ENCODE assay signal across 15 cellular contexts in genomic region chr14:56129941-56130340, GRCh38. TPM values are rescaled to one million over a fixed set of nuclear protein-coding genes. Genes with fewer than 3 reads are reported as not detected.
DNase-seq lines count a peak whose midpoint lies in the region; ATAC-seq and TF ChIP-seq lines count a peak whose summit lies in the region.
"Had no signal": no experiment of that assay in that cellular context is flagged by ENCODE, and none has a peak within 500 bp of the region (broad histone marks: within the 10 kb centered on the region; RNA-seq: fewer than 3 reads in every experiment).

No MANE protein-coding gene starts in this region.

- H3K36me3 Mint-ChIP-seq in glutamatergic neuron (ENCODE audit: unreplicated experiment) = no peaks in the 10 kb centered on the region
- H3K36me3 Mint-ChIP-seq in chondrocyte (ENCODE audit: low read depth) = no peaks in the 10 kb centered on the region

- H3K27ac Mint-ChIP-seq in glutamatergic neuron (ENCODE audit: unreplicated experiment) (peak overlapping the region; percentile 57), chondrocyte (ENCODE audit: unreplicated experiment) (no peak overlapping the region)
- H3K27ac Mint-ChIP-seq: activated naive CD8-positive, alpha-beta T cell treated with anti-CD3 and anti-CD28 coated beads for 36 hours; endodermal cell had no signal

- intact Hi-C loops in A673 (cut with micrococcal nuclease; ENCODE audit: unreplicated experiment) (no loop called here), left colon (cut with DNase I, micrococcal nuclease) (no loop called here)

- DNase-seq in A673 (ENCODE audit: low spot score) (peak; percentile 19), SK-N-DZ (ENCODE audit: low spot score) (peak; percentile 68), glutamatergic neuron (no peak), HK-2 (ENCODE audit: unreplicated experiment) (no peak), chondrocyte (ENCODE audit: low spot score) (no peak), left colon (no peak)
- DNase-seq: activated naive CD8-positive, alpha-beta T cell treated with anti-CD3 and anti-CD28 coated beads for 36 hours; endodermal cell; NCI-H2107 had no signal

- ATAC-seq in left colon (no peak), HG02763 (IDR thresholded peaks at IDR 0.05; ENCODE audit: unreplicated experiment) (no peak)
- ATAC-seq: HCT116, SK-N-SH treated with all-trans-retinoic acid at 6 μM for 48 hours had no signal

- H3K27me3 Mint-ChIP-seq in glutamatergic neuron (ENCODE audit: unreplicated experiment) (peaks cover 5% of the 10 kb centered on the region), chondrocyte (ENCODE audit: low read depth) (no peaks in the 10 kb centered on the region)

- H3K9me3 ChIP-seq in A673 (ENCODE audit: low read depth, low read length, poor library complexity, severe bottlenecking) (no peaks in the 10 kb centered on the region), HEK293 (ENCODE audit: control insufficient read depth, insufficient read depth, low read depth, low read length) (no peaks in the 10 kb centered on the region)

- H3K27ac ChIP-seq in A673 (ENCODE audit: low read depth, low read length, poor library complexity, severe bottlenecking) = no peak overlapping the region
- H3K27ac ChIP-seq in HEK293 (ENCODE audit: extremely low read depth, low read depth, low read length) = no peak overlapping the region
- H3K27ac ChIP-seq: cardiac muscle cell, parathyroid adenoma had no signal

- H3K9me3 Mint-ChIP-seq in glutamatergic neuron (ENCODE audit: unreplicated experiment) (peaks cover 5% of the 10 kb centered on the region), chondrocyte (ENCODE audit: low read depth) (no peaks in the 10 kb centered on the region)
- H3K9me3 Mint-ChIP-seq: activated naive CD8-positive, alpha-beta T cell treated with anti-CD3 and anti-CD28 coated beads for 36 hours; endodermal cell had no signal

- BruUV-seq in A673 (replicated peaks; lab: Mats Ljungman, UMichigan) = no TSS peak

- POLR2A ChIA-PET in A673 (lab: Charles Lee; ENCODE audit: low non-redundant PET) (no interaction called here), HEK293 (lab: Yijun Ruan, JAX) (no interaction called here)

- H3K4me1 ChIP-seq in A673 (ENCODE audit: insufficient read depth, low read length, poor library complexity, severe bottlenecking) (peaks cover 15% of the 10 kb centered on the region), HEK293 (ENCODE audit: control insufficient read depth, insufficient read depth, low read length) (peaks cover 57% of the 10 kb centered on the region)
- H3K4me1 ChIP-seq: parathyroid adenoma had no signal

- peaks cover 81% of the 10 kb centered on the region for H3K4me1 Mint-ChIP-seq in glutamatergic neuron (ENCODE audit: low read depth, unreplicated experiment)
- H3K4me1 Mint-ChIP-seq in chondrocyte (ENCODE audit: low read depth) = peaks cover 20% of the 10 kb centered on the region

- H3K27me3 ChIP-seq in A673 (replicated peaks; ENCODE audit: insufficient read depth, low read depth, low read length, poor library complexity) = no peaks in the 10 kb centered on the region

- H3K4me3 Mint-ChIP-seq in glutamatergic neuron (ENCODE audit: unreplicated experiment) (peak overlapping the region; percentile 68), chondrocyte (ENCODE audit: unreplicated experiment) (no peak overlapping the region)
- H3K4me3 Mint-ChIP-seq: activated naive CD8-positive, alpha-beta T cell treated with anti-CD3 and anti-CD28 coated beads for 36 hours; endodermal cell had no signal

- TF ChIP-seq CTCF in A673 (conservative IDR thresholded peaks at IDR 0.05; ENCODE audit: low read depth, low read length) (no peak), HEK293 (tag by site-specific recombination; IDR thresholded peaks at IDR 0.05) (no peak), glutamatergic neuron (IDR thresholded peaks at IDR 0.05; ENCODE audit: partially characterized antibody, unreplicated experiment) (no peak), chondrocyte (IDR thresholded peaks at IDR 0.05) (no peak)

- H3K36me3 ChIP-seq in A673 (ENCODE audit: insufficient read depth, low read length, poor library complexity, severe bottlenecking) (no peaks in the 10 kb centered on the region), HEK293 (ENCODE audit: control insufficient read depth in 2 of 2, insufficient read depth in 1 of 2, low read length in 2 of 2) (no peaks in the 10 kb centered on the region)
- H3K36me3 ChIP-seq: cardiac muscle cell had no signal

- CTCF ChIA-PET in A673 (lab: Charles Lee) = interaction anchor here (0.5 kb wide), 1 partner anchor 878 kb away, joined by 9 read pairs; no protein-coding TSS in a partner anchor
- CTCF ChIA-PET in HEK293 (lab: Yijun Ruan, JAX) = no interaction called here

- H3K4me3 ChIP-seq in A673 (ENCODE audit: low read depth, low read length, poor library complexity, severe bottlenecking) (no peak overlapping the region), HEK293 (ENCODE audit: low read depth, low read length) (no peak overlapping the region)
- H3K4me3 ChIP-seq: cardiac muscle cell had no signal

TF ChIP-seq in HEK293, 187 proteins besides CTCF, POLR2A, EP300 and RAD21:
- TF ChIP-seq GLIS1 (tag by site-specific recombination; IDR thresholded peaks at IDR 0.05) = peak; percentile 98
- TF ChIP-seq ZBTB20 (tag by site-specific recombination; IDR thresholded peaks at IDR 0.05) = 0 out of 2 replicates have a peak, but pooled peaks have one; percentile 36
- no peak for TF ChIP-seq ZBTB7A (tag by site-specific recombination; IDR thresholded peaks at IDR 0.05; ENCODE audit: low read depth)

RNA-seq across cellular contexts. Expression of gene PELI2, which starts 11.7 kb away (rescaled TPM):
- total RNA-seq in A673 (2021) (5.5 and 8.1 TPM in 2 replicates), glutamatergic neuron (ENCODE audit: unreplicated experiment) (158 TPM), chondrocyte (4.7 to 9.0 TPM (median 8.7 TPM) in 3 replicates), left colon (10 to 100 TPM; 12.2 to 22.7 TPM)
- 25.3 and 28.9 TPM in 2 replicates for polyA plus RNA-seq in SK-N-DZ (2014; cell fraction: cytosol; rRNA removed)
- polyA plus RNA-seq in SK-N-DZ (2014; cell fraction: nucleus; rRNA removed) = 31.8 and 44.2 TPM in 2 replicates

Comparison
In these comparisons a context has a peak if more than half of its experiments do, and no peak if none do; other contexts are left out.
1. DNase-seq: peak in A673 (single experiment) and SK-N-DZ (single experiment); none in glutamatergic neuron (single experiment), HK-2 (single experiment), chondrocyte (single experiment) and left colon (0 of 2).